8 cellular contexts compared by ENCODE assay signal in genomic region chr14:73785336-73785833, GRCh38.
DNase-seq lines count a peak whose midpoint lies in the region; TF ChIP-seq lines count a peak whose summit lies in the region.

No MANE protein-coding gene starts in this region.

- no peak for TF ChIP-seq POLR2A in lower leg skin (IDR thresholded peaks at IDR 0.05)

- peaks cover 56% of the 10 kb centered on the region for H3K4me1 ChIP-seq in Loucy (ENCODE audit: insufficient read depth, low read length, poor library complexity, severe bottlenecking)

- no peaks in the 10 kb centered on the region for H3F3A ChIP-seq in Loucy (ENCODE audit: low read depth)

- intact Hi-C loops in lower leg skin (cut with DNase I; ENCODE audit: low total_unique reads): no loop called here

- no peak for TF ChIP-seq CTCF in Loucy (conservative IDR thresholded peaks at IDR 0.05; ENCODE audit: low read length)
- TF ChIP-seq CTCF in astrocyte of the cerebellum (IDR thresholded peaks at IDR 0.05; ENCODE audit: low read depth, low read length, missing control alignments): no peak
- TF ChIP-seq CTCF in lower leg skin (IDR thresholded peaks at IDR 0.05): no peak

- H2AFZ ChIP-seq in Loucy (ENCODE audit: low read length): no peak overlapping the region

- peaks cover 78% of the 10 kb centered on the region for H3K79me2 ChIP-seq in Loucy (ENCODE audit: insufficient read depth, low read length)

- WGBS in lower leg skin, 2 donors: 2 to 4% methylated on average over 8 of the region's 8 CpGs

- H3K9me2 ChIP-seq in Loucy (replicated peaks; ENCODE audit: low read depth, low read length): no peaks in the 10 kb centered on the region

- H3K4me3 ChIP-seq in Loucy (ENCODE audit: low read length, poor library complexity, severe bottlenecking): peak overlapping the region; percentile 87
- H3K4me3 ChIP-seq in astrocyte of the cerebellum (ENCODE audit: low read depth, low read length): peak overlapping the region; percentile 48
- H3K4me3 ChIP-seq in lower leg skin (ENCODE audit: low read depth, poor library complexity, severe bottlenecking): no peak overlapping the region

- H3K9me3 ChIP-seq in Loucy (ENCODE audit: insufficient read depth, low read depth, low read length): no peaks in the 10 kb centered on the region

- peak overlapping the region; percentile 95 for H3K9ac ChIP-seq in Loucy (ENCODE audit: low read depth, low read length, poor library complexity, severe bottlenecking)

- in situ Hi-C loops in astrocyte of the cerebellum (cut with HindIII; ENCODE audit: low sequenced_read_pairs): no loop called here

- no peaks in the 10 kb centered on the region for H3K36me3 ChIP-seq in Loucy (ENCODE audit: insufficient read depth, low read length)

- peak overlapping the region; percentile 95 for H3K4me2 ChIP-seq in Loucy (ENCODE audit: low read depth, low read length, poor library complexity, severe bottlenecking)

- DNase-seq in NCI-H524 (lab: John Stamatoyannopoulos, UW): peak; percentile 11 to 33
- no peak for DNase-seq in NCI-H524 treated with DMSO at 0.1 percent for 48 hours (lab: John Stamatoyannopoulos, UW)
- DNase-seq in astrocyte of the cerebellum (ENCODE audit: low read depth): peak; percentile 75
- DNase-seq in iris pigment epithelial cell (ENCODE audit: low read depth): peak; percentile 76
- DNase-seq in stimulated activated CD8-positive, alpha-beta memory T cell treated with anti-CD3 and anti-CD28 coated beads, Interleukin-4, amount 100 ng/mL, for 48 hours: peak; percentile 50
- DNase-seq in lower leg skin (ENCODE audit: low spot score in 2 of 2): no peak
- no peak for DNase-seq in DMS153 treated with DMSO at 0.1 percent for 48 hours (lab: John Stamatoyannopoulos, UW; ENCODE audit: unreplicated experiment)

- H3K27me3 ChIP-seq in Loucy (ENCODE audit: insufficient read depth, low read length, poor library complexity, severe bottlenecking): no peaks in the 10 kb centered on the region

- H4K20me1 ChIP-seq in Loucy (ENCODE audit: insufficient read depth, low read length, poor library complexity, severe bottlenecking): peaks cover 31% of the 10 kb centered on the region

Comparison
In these comparisons a context has a peak if more than half of its experiments do, and no peak if none do; other contexts are left out.
1. DNase-seq: peak in NCI-H524 (2 of 2), astrocyte of the cerebellum (single experiment), iris pigment epithelial cell (single experiment) and stimulated activated CD8-positive, alpha-beta memory T cell treated with anti-CD3 and anti-CD28 coated beads, Interleukin-4, amount 100 ng/mL, for 48 hours (single experiment); none in NCI-H524 treated with DMSO at 0.1 percent for 48 hours (single experiment), lower leg skin (0 of 2) and DMS153 treated with DMSO at 0.1 percent for 48 hours (single experiment).